In genomic region chr2:234430892-234431291, GRCh38 we compare ENCODE assay signal across 20 cellular contexts.
"Had no signal": no experiment of that assay in that cellular context is flagged by ENCODE, and none has a peak within 500 bp of the region (broad histone marks: within the 10 kb centered on the region; RNA-seq: fewer than 3 reads in every experiment).

No MANE protein-coding gene starts in this region.

- H3K36me3 ChIP-seq: cardiac muscle cell, stomach had no signal

- ATAC-seq: activated naive CD4-positive, alpha-beta T cell treated with anti-CD3 and anti-CD28 coated beads, Interleukin-2, amount 50 U/mL, for 72 hours; left colon; psoas muscle; right cardiac atrium had no signal

- H3K27me3 Mint-ChIP-seq: type B pancreatic cell had no signal

- H3K4me3 ChIP-seq: cardiac muscle cell, lung, psoas muscle, skin epidermis, stomach, testis had no signal

- H3K27ac Mint-ChIP-seq: activated naive CD4-positive, alpha-beta T cell treated with anti-CD3 and anti-CD28 coated beads, Interleukin-2, amount 50 U/mL, for 72 hours; mesothelial cell of epicardium; type B pancreatic cell had no signal

- H3K27me3 ChIP-seq: cardiac muscle cell, stomach, testis had no signal

- H3K27ac ChIP-seq: cardiac muscle cell, psoas muscle, skin epidermis, stomach, testis, VCaP had no signal

- DNase-seq: activated CD4-positive, alpha-beta T cell treated with anti-CD3 and anti-CD28 coated beads, Interleukin-2, amount 50 U/mL, for 1 hour; activated CD4-positive, CD25-positive, alpha-beta regulatory T cell treated with anti-CD3 and anti-CD28 coated beads, Interleukin-2, amount 50 U/mL, for 72 hours; activated CD8-positive, alpha-beta memory T cell treated with anti-CD3 and anti-CD28 coated beads, Interleukin-2, amount 50 U/mL, for 4 hours; activated gamma-delta T cell; activated T-cell treated with anti-CD3 and anti-CD28 coated beads, Interleukin-2, amount 50 U/mL, for 48 hours; amniotic stem cell; left colon; psoas muscle; right cardiac atrium; stimulated activated CD4-positive, alpha-beta T cell treated with anti-CD3 and anti-CD28 coated beads, Interleukin-15, amount 100 ng/mL, for 24 hours; stimulated activated CD4-positive, alpha-beta T cell treated with anti-CD3 and anti-CD28 coated beads, Interleukin-2, amount 100 ng/mL, for 48 hours; stomach; testis had no signal

- H3K9me3 ChIP-seq: psoas muscle, stomach, testis had no signal

- H3K4me3 Mint-ChIP-seq: mesothelial cell of epicardium, type B pancreatic cell had no signal

- H3K4me1 ChIP-seq: psoas muscle, testis had no signal

- H3K36me3 Mint-ChIP-seq: mesothelial cell of epicardium had no signal

- H3K9me3 Mint-ChIP-seq: activated naive CD4-positive, alpha-beta T cell treated with anti-CD3 and anti-CD28 coated beads, Interleukin-2, amount 50 U/mL, for 72 hours; mesothelial cell of epicardium had no signal
